In genomic region chr11:94516725-94517124, GRCh38 we compare ENCODE assay signal across 25 cellular contexts. TPM values are rescaled to one million over a fixed set of nuclear protein-coding genes. Genes with fewer than 3 reads are reported as not detected.
DNase-seq lines count a peak whose midpoint lies in the region; ATAC-seq, FAIRE-seq and TF ChIP-seq lines count a peak whose summit lies in the region.
"Had no signal": no experiment of that assay in that cellular context is flagged by ENCODE, and none has a peak within 500 bp of the region (broad histone marks: within the 10 kb centered on the region; RNA-seq: fewer than 3 reads in every experiment).

No MANE protein-coding gene starts in this region.

- no peaks in the 10 kb centered on the region for H3K79me2 ChIP-seq in HepG2 (ENCODE audit: insufficient read depth, low read length)

- TF ChIP-seq POLR2A in HepG2 (IDR thresholded peaks at IDR 0.05; ENCODE audit: insufficient read depth in 1 of 2, low read depth in 2 of 2, low read length in 2 of 2) (no peak), right lobe of liver (IDR thresholded peaks at IDR 0.05) (no peak), esophagus muscularis mucosa (IDR thresholded peaks at IDR 0.05; ENCODE audit: low read depth) (no peak)

- H3K9me3 ChIP-seq in HepG2 (ENCODE audit: low read length) (no peaks in the 10 kb centered on the region), right lobe of liver (no peaks in the 10 kb centered on the region), esophagus muscularis mucosa (no peaks in the 10 kb centered on the region)
- H3K9me3 ChIP-seq: BE2C, BLaER1, Caco-2 had no signal

- peaks cover 46% of the 10 kb centered on the region for H3K4me1 ChIP-seq in HepG2 (ENCODE audit: insufficient read depth, low read length)
- H3K4me1 ChIP-seq in right lobe of liver: peaks cover 0 to 14% (median 2%) of the 10 kb centered on the region in 4 donors
- peaks cover 7 to 17% (median 14%) of the 10 kb centered on the region in 4 donors for H3K4me1 ChIP-seq in esophagus muscularis mucosa
- H3K4me1 ChIP-seq: BE2C, Caco-2 had no signal

- H3K27ac ChIP-seq in HepG2 (ENCODE audit: extremely low read length, insufficient read depth, low read length): peak overlapping the region; percentile 31
- H3K27ac ChIP-seq in right lobe of liver: no peak overlapping the region
- no peak overlapping the region for H3K27ac ChIP-seq in esophagus muscularis mucosa (replicated peaks in 1 of 4)
- H3K27ac ChIP-seq: BLaER1 had no signal

- FAIRE-seq in HepG2 (lab: Jason Lieb, UNC): peak; percentile 75
- FAIRE-seq: A204.1, D721Med, G401.6, GM12891, GM19239 had no signal

- intact Hi-C loops in HepG2 (cut with micrococcal nuclease; ENCODE audit: unreplicated experiment): loop anchor here (10.0 kb wide), 1 partner anchor 548 kb away; the partner anchor contains the start of gene SRSF8
- intact Hi-C loops in right lobe of liver (cut with DNase I): no loop called here
- intact Hi-C loops in esophagus muscularis mucosa (cut with DNase I): no loop called here

- in situ Hi-C loops in HepG2 (cut with HindIII; ENCODE audit: extremely low pct_ligation_motif_present, low pct_unique_long_range_greater_than_20kb) (loop anchor here (5.0 kb wide), 1 partner anchor 81 kb away; no protein-coding TSS in a partner anchor), SK-MEL-5 (cut with HindIII; ENCODE audit: low pct_unique_long_range_greater_than_20kb, low sequenced_read_pairs) (no loop called here)

- DNase-seq in HepG2 (ENCODE audit: low spot score) (peak; percentile 71), right lobe of liver (no peak), SK-MEL-5 (ENCODE audit: low read depth, low spot score) (peak; percentile 36), esophagus muscularis mucosa (ENCODE audit: extremely low spot score) (no peak), NCI-H526 (lab: John Stamatoyannopoulos, UW) (no peak)
- DNase-seq: 8988T; ACHN; BE2C; C1 segment of cervical spinal cord; Caco-2; Calu3; CD4-positive, alpha-beta memory T cell; CD4-positive, CD25-positive, alpha-beta regulatory T cell; CD8-positive, alpha-beta memory T cell; DMS79 treated with DMSO at 0.1 percent for 48 hours; GF-D8 had no signal

- POLR2A ChIA-PET in HepG2 (lab: Yijun Ruan, JAX): interaction anchor here (1.4 kb wide), 1 partner anchor 23 kb away, joined by 4 read pairs; the partner anchor contains the start of genes ANKRD49 and MRE11

- TF ChIP-seq CTCF in HepG2 (CRISPR knock-in tag; IDR thresholded peaks at IDR 0.05) (no peak; the same call in 1 of the 2 replicates), right lobe of liver (IDR thresholded peaks at IDR 0.05) (no peak), esophagus muscularis mucosa (IDR thresholded peaks at IDR 0.05) (no peak)

- ATAC-seq in HepG2 (peak; percentile 75), right lobe of liver (no peak)

- H3K4me2 ChIP-seq in HepG2 (ENCODE audit: low read depth, low read length): peak overlapping the region; percentile 37
- H3K4me2 ChIP-seq: BLaER1 had no signal

- no peaks in the 10 kb centered on the region for H3K27me3 ChIP-seq in HepG2 (ENCODE audit: control insufficient read depth in 1 of 2, insufficient read depth in 2 of 2, low read length in 2 of 2)
- no peaks in the 10 kb centered on the region for H3K27me3 ChIP-seq in right lobe of liver
- no peaks in the 10 kb centered on the region for H3K27me3 ChIP-seq in esophagus muscularis mucosa

- TF ChIP-seq RAD21 in HepG2 (CRISPR knock-in tag; IDR thresholded peaks at IDR 0.05): no peak

- H3K4me3 ChIP-seq in HepG2 (replicated peaks in 1 of 3; ENCODE audit: insufficient read depth in 1 of 3, low read depth in 2 of 3, low read length in 3 of 3) (no peak overlapping the region), right lobe of liver (no peak overlapping the region), esophagus muscularis mucosa (no peak overlapping the region)
- H3K4me3 ChIP-seq: BLaER1 had no signal

- TF ChIP-seq EP300 in HepG2 (IDR thresholded peaks at IDR 0.05; ENCODE audit: low read depth in 2 of 2, low read length in 2 of 2) (no peak), HepG2 (CRISPR knock-in tag; IDR thresholded peaks at IDR 0.05; ENCODE audit: borderline replicate concordance) (no peak), esophagus muscularis mucosa (IDR thresholded peaks at IDR 0.05) (no peak)

- H3K9ac ChIP-seq in HepG2 (ENCODE audit: insufficient read depth, low read depth, low read length): no peak overlapping the region
- H3K9ac ChIP-seq: BLaER1 had no signal

- no peak overlapping the region for H2AFZ ChIP-seq in HepG2 (ENCODE audit: low read length)

- no TSS peak for BruUV-seq in HepG2 (replicated peaks; lab: Mats Ljungman, UMichigan)

- WGBS in HepG2 (ENCODE audit: low lambda C conversion rate): 11% methylated on average over 1 of the region's 1 CpG
- 100% methylated on average over 1 of the region's 1 CpG for WGBS in right lobe of liver (ENCODE audit: insufficient coverage, low coverage, low lambda C conversion rate, missing lambda C conversion rate)
- WGBS in esophagus muscularis mucosa: 22% methylated on average over 1 of the region's 1 CpG

- H4K20me1 ChIP-seq in HepG2 (ENCODE audit: insufficient read depth, low read length): no peaks in the 10 kb centered on the region
- H4K20me1 ChIP-seq: BLaER1 had no signal

- H3K36me3 ChIP-seq in HepG2 (replicated peaks in 1 of 2; ENCODE audit: control insufficient read depth in 1 of 2, insufficient read depth in 2 of 2, low read length in 2 of 2): no peaks in the 10 kb centered on the region
- H3K36me3 ChIP-seq in right lobe of liver: no peaks in the 10 kb centered on the region
- no peaks in the 10 kb centered on the region for H3K36me3 ChIP-seq in esophagus muscularis mucosa
- H3K36me3 ChIP-seq: BE2C, BLaER1 had no signal

- CTCF ChIA-PET in HepG2 (lab: Yijun Ruan, JAX; ENCODE audit: low intra/inter-chr PET ratio, low total read pairs): no interaction called here

RNA-seq across cellular contexts. Expression of gene C11orf97, which starts 4.5 kb away (rescaled TPM):
- total RNA-seq in HepG2 (2016; rRNA removed; fragmentation: Illumina TruSeq; extraction: Trizol): 0.35 TPM in 1 of 2 replicates, not detected in the other
- total RNA-seq in HepG2 (2016; cell fraction: cytosol; rRNA removed; fragmentation: Illumina TruSeq; extraction: Trizol; ENCODE audit: low read depth): not detected in 2 replicates
- 0.30 and 0.87 TPM in 2 replicates for total RNA-seq in HepG2 (2016; cell fraction: insoluble cytoplasmic fraction; rRNA removed; fragmentation: Illumina TruSeq; extraction: Trizol)
- total RNA-seq in HepG2 (2016; cell fraction: membrane; rRNA removed; fragmentation: Illumina TruSeq; extraction: Trizol): 0.56 TPM in 1 of 2 replicates, not detected in the other
- total RNA-seq in HepG2 (2016; cell fraction: nucleus; rRNA removed; fragmentation: Illumina TruSeq; extraction: Trizol): not detected in 2 replicates
- not detected in 2 replicates for polyA plus RNA-seq in HepG2 (2011; rRNA removed)
- polyA plus RNA-seq in HepG2 (2011; cell fraction: cytosol; rRNA removed): not detected in 2 replicates
- polyA plus RNA-seq in HepG2 (2011; cell fraction: nucleus; rRNA removed): not detected in 2 replicates
- polyA plus RNA-seq in HepG2 (2012): not detected in 2 replicates
- 0.16 and 0.20 TPM in 2 replicates for polyA plus RNA-seq in HepG2 (2016; cell fraction: cytosol; fragmentation: Illumina TruSeq; extraction: Trizol; ENCODE audit: low read depth)
- polyA plus RNA-seq in HepG2 (2016; cell fraction: insoluble cytoplasmic fraction; fragmentation: Illumina TruSeq; extraction: Trizol; ENCODE audit: low read depth): 0.40 and 0.50 TPM in 2 replicates
- polyA plus RNA-seq in HepG2 (2016; cell fraction: membrane; fragmentation: Illumina TruSeq; extraction: Trizol; ENCODE audit: low read depth): 0.30 TPM in 1 of 2 replicates, not detected in the other
- not detected in 2 replicates for polyA plus RNA-seq in HepG2 (2016; cell fraction: nucleus; fragmentation: Illumina TruSeq; extraction: Trizol; ENCODE audit: insufficient read depth, low read depth)
- polyA minus RNA-seq in HepG2 (2011; rRNA and poly(A)+ RNA removed; ENCODE audit: low replicate concordance): not detected in 2 replicates
- not detected in 2 replicates for polyA minus RNA-seq in HepG2 (2011; cell fraction: cytosol; rRNA and poly(A)+ RNA removed)
- not detected in 2 replicates for polyA minus RNA-seq in HepG2 (2011; cell fraction: nucleus; rRNA and poly(A)+ RNA removed)
- 1 to 10 TPM in 1 of 6 experiments, under 1 TPM in 1, not detected in 4; 0.40 to 1.7 TPM for total RNA-seq in right lobe of liver
- total RNA-seq in SK-MEL-5 (2014; rRNA removed; shearing (Covaris generic)): not detected in 2 replicates
- not detected in 2 replicates for polyA plus RNA-seq in SK-MEL-5 (2015; cell fraction: cytosol; rRNA removed)
- polyA plus RNA-seq in SK-MEL-5 (2015; cell fraction: nucleus; rRNA removed): not detected in 2 replicates
- total RNA-seq in esophagus muscularis mucosa: not detected
- total RNA-seq: A673; Caco-2; Calu3; CD4-positive, alpha-beta memory T cell; CD4-positive, CD25-positive, alpha-beta regulatory T cell; CD8-positive, alpha-beta memory T cell had no signal
- polyA plus RNA-seq: AG04450; CD14-positive monocyte; CD4-positive, alpha-beta memory T cell; CD4-positive, CD25-positive, alpha-beta regulatory T cell; CD8-positive, alpha-beta memory T cell had no signal

RNA-seq across cellular contexts. Expression of gene ANKRD49, which starts 22.9 kb away (rescaled TPM):
- total RNA-seq in HepG2 (2016; rRNA removed; fragmentation: Illumina TruSeq; extraction: Trizol) (14.2 and 18.0 TPM in 2 replicates), right lobe of liver (1 to 10 TPM; 4.4 to 6.6 (median 5.1) TPM), esophagus muscularis mucosa (10 to 100 TPM; 16.2 to 20.8 (median 18.0) TPM)
- total RNA-seq in HepG2 (2016; cell fraction: cytosol; rRNA removed; fragmentation: Illumina TruSeq; extraction: Trizol; ENCODE audit: low read depth): 3.4 and 3.6 TPM in 2 replicates
- 15.5 and 18.5 TPM in 2 replicates for total RNA-seq in HepG2 (2016; cell fraction: insoluble cytoplasmic fraction; rRNA removed; fragmentation: Illumina TruSeq; extraction: Trizol)
- 9.1 and 11.7 TPM in 2 replicates for total RNA-seq in HepG2 (2016; cell fraction: membrane; rRNA removed; fragmentation: Illumina TruSeq; extraction: Trizol)
- 16.7 and 17.1 TPM in 2 replicates for total RNA-seq in HepG2 (2016; cell fraction: nucleus; rRNA removed; fragmentation: Illumina TruSeq; extraction: Trizol)
- 11.5 and 14.3 TPM in 2 replicates for polyA plus RNA-seq in HepG2 (2011; rRNA removed)
- polyA plus RNA-seq in HepG2 (2011; cell fraction: cytosol; rRNA removed): 4.2 and 6.0 TPM in 2 replicates
- polyA plus RNA-seq in HepG2 (2011; cell fraction: nucleus; rRNA removed): 10.0 and 12.8 TPM in 2 replicates
- 9.4 and 9.7 TPM in 2 replicates for polyA plus RNA-seq in HepG2 (2012)
- polyA plus RNA-seq in HepG2 (2016; cell fraction: cytosol; fragmentation: Illumina TruSeq; extraction: Trizol; ENCODE audit: low read depth): 2.3 and 3.1 TPM in 2 replicates
- polyA plus RNA-seq in HepG2 (2016; cell fraction: insoluble cytoplasmic fraction; fragmentation: Illumina TruSeq; extraction: Trizol; ENCODE audit: low read depth): 16.5 and 19.5 TPM in 2 replicates
- polyA plus RNA-seq in HepG2 (2016; cell fraction: membrane; fragmentation: Illumina TruSeq; extraction: Trizol; ENCODE audit: low read depth): 5.7 and 5.8 TPM in 2 replicates
- polyA plus RNA-seq in HepG2 (2016; cell fraction: nucleus; fragmentation: Illumina TruSeq; extraction: Trizol; ENCODE audit: insufficient read depth, low read depth): 23.0 and 26.3 TPM in 2 replicates
- 2.4 and 8.1 TPM in 2 replicates for polyA minus RNA-seq in HepG2 (2011; rRNA and poly(A)+ RNA removed; ENCODE audit: low replicate concordance)
- polyA minus RNA-seq in HepG2 (2011; cell fraction: cytosol; rRNA and poly(A)+ RNA removed): 3.6 and 4.7 TPM in 2 replicates
- 13.1 and 15.5 TPM in 2 replicates for polyA minus RNA-seq in HepG2 (2011; cell fraction: nucleus; rRNA and poly(A)+ RNA removed)
- total RNA-seq in SK-MEL-5 (2014; rRNA removed; shearing (Covaris generic)): 19.7 and 22.1 TPM in 2 replicates
- 7.5 and 11.2 TPM in 2 replicates for polyA plus RNA-seq in SK-MEL-5 (2015; cell fraction: cytosol; rRNA removed)
- 80.2 and 119 TPM in 2 replicates for polyA plus RNA-seq in SK-MEL-5 (2015; cell fraction: nucleus; rRNA removed)

RNA-seq across cellular contexts. Expression of gene MRE11, which starts 23.1 kb away (rescaled TPM):
- total RNA-seq in HepG2 (2016; rRNA removed; fragmentation: Illumina TruSeq; extraction: Trizol): 37.3 and 58.2 TPM in 2 replicates
- 6.8 and 7.0 TPM in 2 replicates for total RNA-seq in HepG2 (2016; cell fraction: cytosol; rRNA removed; fragmentation: Illumina TruSeq; extraction: Trizol; ENCODE audit: low read depth)
- total RNA-seq in HepG2 (2016; cell fraction: insoluble cytoplasmic fraction; rRNA removed; fragmentation: Illumina TruSeq; extraction: Trizol): 37.9 and 58.6 TPM in 2 replicates
- 7.8 and 9.1 TPM in 2 replicates for total RNA-seq in HepG2 (2016; cell fraction: membrane; rRNA removed; fragmentation: Illumina TruSeq; extraction: Trizol)
- 72.1 and 72.4 TPM in 2 replicates for total RNA-seq in HepG2 (2016; cell fraction: nucleus; rRNA removed; fragmentation: Illumina TruSeq; extraction: Trizol)
- polyA plus RNA-seq in HepG2 (2011; rRNA removed): 5.2 and 7.2 TPM in 2 replicates
- polyA plus RNA-seq in HepG2 (2011; cell fraction: cytosol; rRNA removed): 1.7 and 2.9 TPM in 2 replicates
- 9.2 and 10.0 TPM in 2 replicates for polyA plus RNA-seq in HepG2 (2011; cell fraction: nucleus; rRNA removed)
- 9.8 and 17.1 TPM in 2 replicates for polyA plus RNA-seq in HepG2 (2012)
- 0.76 and 1.1 TPM in 2 replicates for polyA plus RNA-seq in HepG2 (2016; cell fraction: cytosol; fragmentation: Illumina TruSeq; extraction: Trizol; ENCODE audit: low read depth)
- 28.4 and 33.0 TPM in 2 replicates for polyA plus RNA-seq in HepG2 (2016; cell fraction: insoluble cytoplasmic fraction; fragmentation: Illumina TruSeq; extraction: Trizol; ENCODE audit: low read depth)
- 1.8 and 2.1 TPM in 2 replicates for polyA plus RNA-seq in HepG2 (2016; cell fraction: membrane; fragmentation: Illumina TruSeq; extraction: Trizol; ENCODE audit: low read depth)
- polyA plus RNA-seq in HepG2 (2016; cell fraction: nucleus; fragmentation: Illumina TruSeq; extraction: Trizol; ENCODE audit: insufficient read depth, low read depth): 43.6 and 48.1 TPM in 2 replicates
- polyA minus RNA-seq in HepG2 (2011; rRNA and poly(A)+ RNA removed; ENCODE audit: low replicate concordance): 4.1 and 11.9 TPM in 2 replicates
- 6.9 and 11.3 TPM in 2 replicates for polyA minus RNA-seq in HepG2 (2011; cell fraction: cytosol; rRNA and poly(A)+ RNA removed)
- 43.0 and 56.7 TPM in 2 replicates for polyA minus RNA-seq in HepG2 (2011; cell fraction: nucleus; rRNA and poly(A)+ RNA removed)
- total RNA-seq in right lobe of liver: 1 to 10 TPM; 4.5 to 7.7 (median 5.0) TPM
- 16.0 and 18.4 TPM in 2 replicates for total RNA-seq in SK-MEL-5 (2014; rRNA removed; shearing (Covaris generic))
- polyA plus RNA-seq in SK-MEL-5 (2015; cell fraction: cytosol; rRNA removed): 9.5 and 12.9 TPM in 2 replicates
- 40.4 and 53.9 TPM in 2 replicates for polyA plus RNA-seq in SK-MEL-5 (2015; cell fraction: nucleus; rRNA removed)
- total RNA-seq in esophagus muscularis mucosa: 10 to 100 TPM in 3 of 4 donors, 1 to 10 TPM in 1; 9.9 to 12.9 (median 11.2) TPM

RNA-seq across cellular contexts. Expression of gene FUT4, which starts 27.0 kb away (rescaled TPM):
- 0.35 and 0.60 TPM in 2 replicates for total RNA-seq in HepG2 (2016; rRNA removed; fragmentation: Illumina TruSeq; extraction: Trizol)
- total RNA-seq in HepG2 (2016; cell fraction: cytosol; rRNA removed; fragmentation: Illumina TruSeq; extraction: Trizol; ENCODE audit: low read depth): 0.09 TPM in 1 of 2 replicates, not detected in the other
- 0.40 and 0.58 TPM in 2 replicates for total RNA-seq in HepG2 (2016; cell fraction: insoluble cytoplasmic fraction; rRNA removed; fragmentation: Illumina TruSeq; extraction: Trizol)
- total RNA-seq in HepG2 (2016; cell fraction: membrane; rRNA removed; fragmentation: Illumina TruSeq; extraction: Trizol): 0.24 and 0.28 TPM in 2 replicates
- total RNA-seq in HepG2 (2016; cell fraction: nucleus; rRNA removed; fragmentation: Illumina TruSeq; extraction: Trizol): 0.50 and 0.62 TPM in 2 replicates
- polyA plus RNA-seq in HepG2 (2011; rRNA removed): 0.22 and 0.28 TPM in 2 replicates
- polyA plus RNA-seq in HepG2 (2011; cell fraction: cytosol; rRNA removed): 0.19 TPM in 2 replicates
- 0.23 and 0.29 TPM in 2 replicates for polyA plus RNA-seq in HepG2 (2011; cell fraction: nucleus; rRNA removed)
- 0.12 and 0.15 TPM in 2 replicates for polyA plus RNA-seq in HepG2 (2012)
- 0.03 and 0.05 TPM in 2 replicates for polyA plus RNA-seq in HepG2 (2016; cell fraction: cytosol; fragmentation: Illumina TruSeq; extraction: Trizol; ENCODE audit: low read depth)
- 0.38 TPM in 2 replicates for polyA plus RNA-seq in HepG2 (2016; cell fraction: insoluble cytoplasmic fraction; fragmentation: Illumina TruSeq; extraction: Trizol; ENCODE audit: low read depth)
- polyA plus RNA-seq in HepG2 (2016; cell fraction: membrane; fragmentation: Illumina TruSeq; extraction: Trizol; ENCODE audit: low read depth): 0.09 and 0.16 TPM in 2 replicates
- 0.89 and 0.92 TPM in 2 replicates for polyA plus RNA-seq in HepG2 (2016; cell fraction: nucleus; fragmentation: Illumina TruSeq; extraction: Trizol; ENCODE audit: insufficient read depth, low read depth)
- 0.47 and 0.48 TPM in 2 replicates for polyA minus RNA-seq in HepG2 (2011; rRNA and poly(A)+ RNA removed; ENCODE audit: low replicate concordance)
- polyA minus RNA-seq in HepG2 (2011; cell fraction: cytosol; rRNA and poly(A)+ RNA removed): 0.30 and 0.35 TPM in 2 replicates
- polyA minus RNA-seq in HepG2 (2011; cell fraction: nucleus; rRNA and poly(A)+ RNA removed): 0.50 and 0.77 TPM in 2 replicates
- total RNA-seq in right lobe of liver: 1 to 10 TPM in 5 of 6 experiments, under 1 TPM in 1; 0.90 to 3.1 (median 2.0) TPM
- total RNA-seq in SK-MEL-5 (2014; rRNA removed; shearing (Covaris generic)): 0.58 and 0.67 TPM in 2 replicates
- polyA plus RNA-seq in SK-MEL-5 (2015; cell fraction: cytosol; rRNA removed): 0.46 and 1.2 TPM in 2 replicates
- polyA plus RNA-seq in SK-MEL-5 (2015; cell fraction: nucleus; rRNA removed): 0.63 and 0.84 TPM in 2 replicates
- 1 to 10 TPM; 5.5 to 8.8 (median 7.2) TPM for total RNA-seq in esophagus muscularis mucosa

RNA-seq across cellular contexts. Expression of gene PIWIL4, which starts 50.4 kb away (rescaled TPM):
- 0.15 TPM in 1 of 2 replicates, not detected in the other for total RNA-seq in HepG2 (2016; rRNA removed; fragmentation: Illumina TruSeq; extraction: Trizol)
- not detected in 2 replicates for total RNA-seq in HepG2 (2016; cell fraction: cytosol; rRNA removed; fragmentation: Illumina TruSeq; extraction: Trizol; ENCODE audit: low read depth)
- not detected in 2 replicates for total RNA-seq in HepG2 (2016; cell fraction: insoluble cytoplasmic fraction; rRNA removed; fragmentation: Illumina TruSeq; extraction: Trizol)
- total RNA-seq in HepG2 (2016; cell fraction: membrane; rRNA removed; fragmentation: Illumina TruSeq; extraction: Trizol): not detected in 2 replicates
- not detected in 2 replicates for total RNA-seq in HepG2 (2016; cell fraction: nucleus; rRNA removed; fragmentation: Illumina TruSeq; extraction: Trizol)
- polyA plus RNA-seq in HepG2 (2011; rRNA removed): 0.05 and 0.08 TPM in 2 replicates
- polyA plus RNA-seq in HepG2 (2011; cell fraction: cytosol; rRNA removed): not detected in 2 replicates
- not detected in 2 replicates for polyA plus RNA-seq in HepG2 (2011; cell fraction: nucleus; rRNA removed)
- not detected in 2 replicates for polyA plus RNA-seq in HepG2 (2012)
- not detected in 2 replicates for polyA plus RNA-seq in HepG2 (2016; cell fraction: cytosol; fragmentation: Illumina TruSeq; extraction: Trizol; ENCODE audit: low read depth)
- polyA plus RNA-seq in HepG2 (2016; cell fraction: insoluble cytoplasmic fraction; fragmentation: Illumina TruSeq; extraction: Trizol; ENCODE audit: low read depth): not detected in 2 replicates
- polyA plus RNA-seq in HepG2 (2016; cell fraction: membrane; fragmentation: Illumina TruSeq; extraction: Trizol; ENCODE audit: low read depth): not detected in 2 replicates
- polyA plus RNA-seq in HepG2 (2016; cell fraction: nucleus; fragmentation: Illumina TruSeq; extraction: Trizol; ENCODE audit: insufficient read depth, low read depth): not detected in 2 replicates
- polyA minus RNA-seq in HepG2 (2011; rRNA and poly(A)+ RNA removed; ENCODE audit: low replicate concordance): not detected in 2 replicates
- not detected in 2 replicates for polyA minus RNA-seq in HepG2 (2011; cell fraction: cytosol; rRNA and poly(A)+ RNA removed)
- polyA minus RNA-seq in HepG2 (2011; cell fraction: nucleus; rRNA and poly(A)+ RNA removed): not detected in 2 replicates
- under 1 TPM; 0.12 to 0.71 (median 0.51) TPM for total RNA-seq in right lobe of liver
- total RNA-seq in SK-MEL-5 (2014; rRNA removed; shearing (Covaris generic)): 0.16 TPM in 1 of 2 replicates, not detected in the other
- 0.14 TPM in 2 replicates for polyA plus RNA-seq in SK-MEL-5 (2015; cell fraction: cytosol; rRNA removed)
- not detected in 2 replicates for polyA plus RNA-seq in SK-MEL-5 (2015; cell fraction: nucleus; rRNA removed)
- total RNA-seq in esophagus muscularis mucosa: 1 to 10 TPM; 3.2 to 4.5 (median 4.1) TPM

Comparison
In these comparisons a context has a peak if more than half of its experiments do, and no peak if none do; other contexts are left out.
1. DNase-seq: peak in HepG2 (single experiment) and SK-MEL-5 (single experiment); none in right lobe of liver (0 of 3), esophagus muscularis mucosa (single experiment) and NCI-H526 (0 of 2).